ENCODE assay signal across 8 cellular contexts in genomic region chr15:63832620-63833245, GRCh38. TPM values are rescaled to one million over a fixed set of nuclear protein-coding genes. Genes with fewer than 3 reads are reported as not detected.
DNase-seq lines count a peak whose midpoint lies in the region; ATAC-seq and TF ChIP-seq lines count a peak whose summit lies in the region.

No MANE protein-coding gene starts in this region.

- H3K4me1 Mint-ChIP-seq in CD8-positive, alpha-beta memory T cell, result peaks cover 54 to 68% (median 58%) of the 10 kb centered on the region in 3 donors
- H3K4me1 Mint-ChIP-seq in T-helper 17 cell, result peaks cover 56% of the 10 kb centered on the region

- ATAC-seq in T-helper 17 cell (peak; percentile 1), GM19397 (IDR thresholded peaks at IDR 0.05; ENCODE audit: unreplicated experiment) (no peak), HG02642 (IDR thresholded peaks at IDR 0.05; ENCODE audit: poor library complexity, unreplicated experiment) (no peak)

- no peaks in the 10 kb centered on the region for H3K36me3 ChIP-seq in CD8-positive, alpha-beta memory T cell (ENCODE audit: insufficient read depth, low read length)
- no peaks in the 10 kb centered on the region for H3K36me3 ChIP-seq in HEK293 (ENCODE audit: control insufficient read depth in 2 of 2, insufficient read depth in 1 of 2, low read length in 2 of 2)
- H3K36me3 ChIP-seq in parathyroid adenoma (ENCODE audit: control insufficient read depth, insufficient read depth, low read length), result no peaks in the 10 kb centered on the region

- TF ChIP-seq CTCF in HEK293 (tag by site-specific recombination; IDR thresholded peaks at IDR 0.05) (no peak), fibroblast of mammary gland (conservative IDR thresholded peaks at IDR 0.05; ENCODE audit: control insufficient read depth, insufficient read depth, low read depth, low read length) (no peak), parathyroid adenoma (IDR thresholded peaks at IDR 0.05) (no peak)

- H3K27ac ChIP-seq in CD8-positive, alpha-beta memory T cell (ENCODE audit: low read depth, low read length), result peak overlapping the region; percentile 94
- H3K27ac ChIP-seq in HEK293 (ENCODE audit: extremely low read depth, low read depth, low read length), result no peak overlapping the region
- H3K27ac ChIP-seq in parathyroid adenoma, result peak overlapping the region; percentile 80

- H3K27me3 ChIP-seq in CD8-positive, alpha-beta memory T cell (ENCODE audit: insufficient read depth, low read length, poor library complexity, severe bottlenecking), result no peaks in the 10 kb centered on the region
- H3K27me3 ChIP-seq in parathyroid adenoma (ENCODE audit: control insufficient read depth, insufficient read depth, low read length), result no peaks in the 10 kb centered on the region

- peak overlapping the region; percentile 86 for H3K4me2 ChIP-seq in parathyroid adenoma (ENCODE audit: low read length)

- H3K9me3 ChIP-seq in CD8-positive, alpha-beta memory T cell (ENCODE audit: low read length), result no peaks in the 10 kb centered on the region
- H3K9me3 ChIP-seq in HEK293 (ENCODE audit: control insufficient read depth, insufficient read depth, low read depth, low read length) (no peaks in the 10 kb centered on the region), T-helper 17 cell (ENCODE audit: control insufficient read depth, low read length, poor library complexity, severe bottlenecking) (no peaks in the 10 kb centered on the region), parathyroid adenoma (ENCODE audit: control insufficient read depth, low read length) (no peaks in the 10 kb centered on the region)

- peak overlapping the region; percentile 86 to 99 (median 92) for H3K4me3 Mint-ChIP-seq in CD8-positive, alpha-beta memory T cell
- peak overlapping the region; percentile 96 for H3K4me3 Mint-ChIP-seq in T-helper 17 cell

- POLR2A ChIA-PET in CD8-positive, alpha-beta memory T cell (lab: Charles Lee), result interaction anchor here (0.6 to 1.9 kb wide), 9 partner anchors 9 to 160 kb away, joined by 3 to 6 read pairs (median 4); no protein-coding TSS in a partner anchor
- POLR2A ChIA-PET in HEK293 (lab: Yijun Ruan, JAX), result interaction anchor here (0.5 to 1.2 kb wide), 6 partner anchors 18 to 814 kb away, joined by 3 to 5 read pairs (median 4); no protein-coding TSS in a partner anchor

- H3K27me3 Mint-ChIP-seq in CD8-positive, alpha-beta memory T cell, result no peaks in the 10 kb centered on the region
- H3K27me3 Mint-ChIP-seq in T-helper 17 cell, result peaks cover 5% of the 10 kb centered on the region

- no peak for DNase-seq in CD8-positive, alpha-beta memory T cell
- DNase-seq in T-helper 17 cell (no peak), fibroblast of mammary gland (ENCODE audit: low read depth) (peak; percentile 22), activated gamma-delta T cell treated with Interleukin-2 at 50 U/mL for 16 hours (no peak)

- peaks cover 22% of the 10 kb centered on the region for H3K79me2 ChIP-seq in parathyroid adenoma

- H3K36me3 Mint-ChIP-seq in CD8-positive, alpha-beta memory T cell, result peaks cover 0 to 21% (median 1%) of the 10 kb centered on the region in 3 donors
- H3K36me3 Mint-ChIP-seq in T-helper 17 cell (ENCODE audit: low read depth), result peaks cover 5% of the 10 kb centered on the region

- H3K9ac ChIP-seq in parathyroid adenoma, result peak overlapping the region; percentile 84

- peaks cover 50% of the 10 kb centered on the region for H3K4me1 ChIP-seq in CD8-positive, alpha-beta memory T cell (ENCODE audit: insufficient read depth, low read length)
- H3K4me1 ChIP-seq in HEK293 (ENCODE audit: control insufficient read depth, insufficient read depth, low read length), result 0 out of 2 replicates have a peak, but pooled peaks cover 2% of the 10 kb centered on the region
- peaks cover 5% of the 10 kb centered on the region for H3K4me1 ChIP-seq in parathyroid adenoma

- H3K9me3 Mint-ChIP-seq in CD8-positive, alpha-beta memory T cell, result no peaks in the 10 kb centered on the region

- peak overlapping the region; percentile 72 for H3K4me3 ChIP-seq in CD8-positive, alpha-beta memory T cell (ENCODE audit: low read length)
- H3K4me3 ChIP-seq in HEK293 (ENCODE audit: low read depth, low read length) (peak overlapping the region; percentile 77), fibroblast of mammary gland (ENCODE audit: control insufficient read depth, low read depth, low read length) (peak overlapping the region; percentile 77), parathyroid adenoma (ENCODE audit: low read depth, low read length) (peak overlapping the region; percentile 83)

- H2AFZ ChIP-seq in parathyroid adenoma, result peak overlapping the region; percentile 95

- CTCF ChIA-PET in CD8-positive, alpha-beta memory T cell (lab: Charles Lee), result interaction anchor here (0.8 to 1.7 kb wide), 8 partner anchors 11 to 223 kb away, joined by 3 to 7 read pairs (median 4); partner anchors contain the start of gene DAPK2
- CTCF ChIA-PET in HEK293 (lab: Yijun Ruan, JAX), result interaction anchor here (0.6 to 1.1 kb wide), 3 partner anchors 80 to 214 kb away, joined by 3 to 5 read pairs (median 3); no protein-coding TSS in a partner anchor

- H3K27ac Mint-ChIP-seq in CD8-positive, alpha-beta memory T cell, result peak overlapping the region; percentile 84 to 98 (median 94)
- H3K27ac Mint-ChIP-seq in T-helper 17 cell, result peak overlapping the region; percentile 99

TF ChIP-seq in HEK293, 187 proteins besides CTCF, POLR2A, EP300 and RAD21:
- no peak for TF ChIP-seq YY2 (tag by site-specific recombination; IDR thresholded peaks at IDR 0.05)
- TF ChIP-seq ZNF791 (tag by site-specific recombination; IDR thresholded peaks at IDR 0.05), result no peak
- peak; percentile 87 for TF ChIP-seq ZNF513 (tag by site-specific recombination; IDR thresholded peaks at IDR 0.05)
- TF ChIP-seq ZNF366 (tag by site-specific recombination; conservative IDR thresholded peaks at IDR 0.05), result 0 out of 2 replicates have a peak, but pooled peaks have one; percentile 35

RNA-seq across cellular contexts. Expression of gene HERC1, which starts 1.0 kb away (rescaled TPM):
- 10 to 100 TPM; 47.7 to 60.8 TPM for total RNA-seq in CD8-positive, alpha-beta memory T cell
- polyA plus RNA-seq in CD8-positive, alpha-beta memory T cell, result 32.8 TPM
- 100 to 1,000 TPM; 252 to 271 TPM for total RNA-seq in T-helper 17 cell

Comparison
In these comparisons a context has a peak if more than half of its experiments do, and no peak if none do; other contexts are left out.
1. RNA of gene HERC1, which starts 1.0 kb away (total RNA-seq): 252 to 271 TPM in T-helper 17 cell; 47.7 to 60.8 TPM in CD8-positive, alpha-beta memory T cell; every median in the first group is over 4 times any median in the second.
2. Peak in every context shown above with its lines, with median percentiles within 50 percentile points of each other: H3K4me3 ChIP-seq.